18 cellular contexts compared by ENCODE assay signal in the genomic region with DNA sequence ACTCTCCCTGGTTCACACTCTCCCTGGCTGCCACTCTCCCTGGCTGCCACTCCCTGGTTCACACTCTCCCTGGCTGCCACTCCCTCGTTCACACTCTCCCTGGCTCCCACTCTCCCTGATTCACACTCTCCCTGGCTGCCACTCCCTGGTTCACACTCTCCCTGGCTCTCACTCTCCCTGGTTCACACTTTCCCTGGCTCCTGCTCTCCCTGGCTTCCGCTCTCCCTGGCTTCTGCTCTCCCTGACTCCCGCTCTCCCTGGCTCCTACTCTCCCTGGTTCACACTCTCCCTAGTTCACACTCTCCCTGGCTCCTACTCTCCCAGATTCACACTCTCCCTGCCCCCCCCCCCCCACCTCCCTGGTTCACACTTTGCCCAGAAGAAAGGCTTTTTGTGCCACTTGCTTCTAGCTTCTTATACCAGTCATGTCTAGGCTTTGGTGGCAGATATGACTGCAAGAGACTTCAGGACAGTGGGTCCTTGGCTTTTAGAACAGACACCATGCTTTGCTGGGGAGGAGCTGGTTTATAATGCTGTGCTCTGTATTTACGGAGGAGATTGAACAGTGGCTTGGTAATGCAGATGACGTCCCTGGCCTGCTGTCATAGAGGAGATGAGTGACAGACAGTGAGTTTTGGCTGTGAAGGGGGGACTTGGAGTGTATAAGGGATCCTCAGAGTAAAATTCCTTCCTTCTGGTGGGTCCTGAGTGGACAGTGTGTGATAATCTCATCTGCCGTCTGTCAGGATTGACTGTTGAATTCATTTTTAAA.
"Had no signal": no experiment of that assay in that cellular context is flagged by ENCODE, and none has a peak within 500 bp of the region (broad histone marks: within the 10 kb centered on the region; RNA-seq: fewer than 3 reads in every experiment).

No MANE protein-coding gene starts in this region.

- H3K4me3 Mint-ChIP-seq: activated CD4-positive, alpha-beta T cell treated with anti-CD3 and anti-CD28 coated beads, Interleukin-2, amount 10 ng/mL, durations not matched to agents 24 days and 14 days; stimulated activated naive CD8-positive, alpha-beta T cell treated with anti-CD3 and anti-CD28 coated beads, Interleukin-15, amount 100 ng/mL, for 72 hours; T-cell had no signal

- H3K4me3 ChIP-seq: dorsolateral prefrontal cortex, esophagus squamous epithelium, lung, thoracic aorta had no signal

- DNase-seq: activated CD4-positive, alpha-beta T cell treated with anti-CD3 and anti-CD28 coated beads, Interleukin-2, amount 10 ng/mL, durations not matched to agents 24 days and 14 days; amygdala; brain microvascular endothelial cell; dorsolateral prefrontal cortex; esophagus squamous epithelium; foreskin fibroblast; hippocampal formation; kidney glomerular epithelial cell; naive thymus-derived CD4-positive, alpha-beta T cell; stimulated activated CD4-positive, alpha-beta T cell treated with anti-CD3 and anti-CD28 coated beads, Interleukin-12 subunit alpha, Interleukin-12 subunit beta, amount 100 ng/mL, for 4 hours; stimulated activated naive CD8-positive, alpha-beta T cell treated with anti-CD3 and anti-CD28 coated beads, Interleukin-15, amount 100 ng/mL, for 72 hours; T-cell had no signal

- H3K27ac Mint-ChIP-seq: activated CD4-positive, alpha-beta T cell treated with anti-CD3 and anti-CD28 coated beads, Interleukin-2, amount 10 ng/mL, durations not matched to agents 24 days and 14 days; activated naive CD4-positive, alpha-beta T cell treated with anti-CD3 and anti-CD28 coated beads, Interleukin-2, amount 50 U/mL, for 72 hours; activated T-helper 2 cell treated with anti-CD3 and anti-CD28 coated beads, Interferon-gamma antibody, Interleukin-2, Interleukin-4, amounts not matched to agents 10 μg/mL and 5 μg/mL and 100 μg/mL, durations not matched to agents 14 hours and 24 hours and 36 hours; stimulated activated naive CD8-positive, alpha-beta T cell treated with anti-CD3 and anti-CD28 coated beads, Interleukin-15, amount 100 ng/mL, for 72 hours; T-cell had no signal

- H3K9me3 Mint-ChIP-seq: T-cell had no signal

- H3K27me3 Mint-ChIP-seq: activated CD4-positive, alpha-beta T cell treated with anti-CD3 and anti-CD28 coated beads, Interleukin-2, amount 10 ng/mL, durations not matched to agents 24 days and 14 days; naive thymus-derived CD4-positive, alpha-beta T cell; stimulated activated naive CD8-positive, alpha-beta T cell treated with anti-CD3 and anti-CD28 coated beads, Interleukin-15, amount 100 ng/mL, for 72 hours; T-cell had no signal

- H3K27me3 ChIP-seq: brain microvascular endothelial cell, dorsolateral prefrontal cortex, esophagus squamous epithelium had no signal

- ATAC-seq: activated naive CD4-positive, alpha-beta T cell treated with anti-CD3 and anti-CD28 coated beads, Interleukin-2, amount 50 U/mL, for 72 hours; naive thymus-derived CD4-positive, alpha-beta T cell; sciatic nerve; stimulated activated naive CD8-positive, alpha-beta T cell treated with anti-CD3 and anti-CD28 coated beads, Interleukin-15, amount 100 ng/mL, for 72 hours; T-cell had no signal

- H3K27ac ChIP-seq: brain microvascular endothelial cell, esophagus squamous epithelium, thoracic aorta, VCaP had no signal

- H3K36me3 ChIP-seq: brain microvascular endothelial cell, thoracic aorta had no signal

- H3K9me3 ChIP-seq: esophagus squamous epithelium, thoracic aorta had no signal
